11 cellular contexts compared by ENCODE assay signal in the genomic region with DNA sequence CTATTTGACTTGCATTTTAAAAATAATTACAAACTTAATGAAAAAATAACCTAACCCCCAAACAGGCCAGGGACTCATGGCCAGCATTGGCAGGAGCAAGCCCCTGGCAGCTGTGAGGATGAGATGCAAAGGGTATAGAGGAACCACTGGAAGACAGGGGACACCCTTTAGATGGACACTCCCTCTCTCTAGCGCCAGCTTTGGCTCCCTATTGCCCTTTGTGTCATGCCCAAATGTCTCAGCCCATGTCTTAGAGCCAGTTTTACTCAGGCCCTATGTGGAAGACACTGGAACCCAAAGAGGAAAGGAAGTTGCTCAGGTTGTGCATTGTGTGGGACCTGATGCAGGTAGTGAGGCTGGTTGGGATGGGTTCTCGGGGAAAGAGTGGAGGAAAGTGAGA. TPM values are rescaled to one million over a fixed set of nuclear protein-coding genes. Genes with fewer than 3 reads are reported as not detected.
"Had no signal": no experiment of that assay in that cellular context is flagged by ENCODE, and none has a peak within 500 bp of the region (broad histone marks: within the 10 kb centered on the region; RNA-seq: fewer than 3 reads in every experiment).

No MANE protein-coding gene starts in this region.

- H3K27ac ChIP-seq: GM23248 had no signal

- H3K4me1 ChIP-seq: HAP-1 had no signal

- ATAC-seq: GM23338, HCT116 had no signal

- H2AFZ ChIP-seq: GM23248, GM23338 had no signal

- H3K4me2 ChIP-seq: GM23338 had no signal

- FAIRE-seq: H54 had no signal

- DNase-seq: GM23248, GOT3, H7, H9, HCEC 1CT, HFFc6 had no signal

- H3K9ac ChIP-seq: GM23248 had no signal

- H3K36me3 ChIP-seq: HAP-1 had no signal

- H3K9me3 ChIP-seq: HAP-1 had no signal

- H3K4me3 ChIP-seq: GM23248, GM23338, HAP-1 had no signal

RNA-seq across cellular contexts. Expression of a gene that starts 34.9 kb away (rescaled TPM):
- total RNA-seq: GM23248, H4, HFFc6 had no signal
